ENCODE assay signal across 16 cellular contexts in genomic region chr9:111034573-111035539, GRCh38. TPM values are rescaled to one million over a fixed set of nuclear protein-coding genes. Genes with fewer than 3 reads are reported as not detected.
A peak's percentile ranks its signal among the peaks of the same experiment; 100 is the strongest.
DNase-seq lines count a peak whose midpoint lies in the region; ATAC-seq and TF ChIP-seq lines count a peak whose summit lies in the region.
"Had no signal": no experiment of that assay in that cellular context is flagged by ENCODE, and none has a peak within 500 bp of the region (broad histone marks: within the 10 kb centered on the region; RNA-seq: fewer than 3 reads in every experiment).

No MANE protein-coding gene starts in this region.

- CTCF ChIA-PET in MCF 10A (lab: Yijun Ruan, JAX): interaction anchor here (0.6 kb wide), 1 partner anchor 194 kb away, joined by 3 read pairs; no protein-coding TSS in a partner anchor
- CTCF ChIA-PET in mammary epithelial cell (lab: Charles Lee; ENCODE audit: low non-redundant PET): no interaction called here

- H3K4me2 ChIP-seq in mammary epithelial cell (ENCODE audit: insufficient read depth, low read depth, low read length): no peak overlapping the region
- H3K4me2 ChIP-seq: KMS-11 had no signal

- H3K27ac ChIP-seq in mammary epithelial cell (ENCODE audit: insufficient read depth, low read depth, low read length) (no peak overlapping the region), caudate nucleus (ENCODE audit: low read depth, low read length) (peak overlapping the region; percentile 80)
- H3K27ac ChIP-seq: KMS-11, WERI-Rb-1 had no signal

- H3K4me1 ChIP-seq in mammary epithelial cell (ENCODE audit: insufficient read depth, low read length): peaks cover 13% of the 10 kb centered on the region

- H3K9ac ChIP-seq in mammary epithelial cell (ENCODE audit: insufficient read depth, low read length): no peak overlapping the region
- H3K9ac ChIP-seq: KMS-11 had no signal

- no peaks in the 10 kb centered on the region for H4K20me1 ChIP-seq in mammary epithelial cell (ENCODE audit: insufficient read depth, low read length)

- no peak for ATAC-seq in HG03432 (IDR thresholded peaks at IDR 0.05; ENCODE audit: unreplicated experiment)
- ATAC-seq in HG03565 (IDR thresholded peaks at IDR 0.05; ENCODE audit: unreplicated experiment): no peak
- ATAC-seq: sciatic nerve had no signal

- POLR2A ChIA-PET in MCF 10A (lab: Yijun Ruan, JAX): no interaction called here

- no peak overlapping the region for H2AFZ ChIP-seq in mammary epithelial cell (ENCODE audit: low read depth, low read length)

- in situ Hi-C loops in mammary epithelial cell (cut with MboI; ENCODE audit: low sequenced_read_pairs in 2 of 2): no loop called here

- peak; percentile 37 for DNase-seq in MCF 10A (ENCODE audit: unreplicated experiment)
- DNase-seq in mammary epithelial cell: no peak
- DNase-seq in caudate nucleus (lab: John Stamatoyannopoulos, UW): peak in 3 of 61 donors; percentile 8 to 14 (median 12)
- no peak for DNase-seq in type B pancreatic cell (ENCODE audit: extremely low spot score, unreplicated experiment)
- no peak for DNase-seq in cerebellar nuclear complex (lab: John Stamatoyannopoulos, UW)
- DNase-seq: activated CD8-positive, alpha-beta memory T cell treated with anti-CD3 and anti-CD28 coated beads, Interleukin-2, amount 50 U/mL, for 4 hours; islet precursor cell; NCI-H2029; NCI-H774; WERI-Rb-1 had no signal

- no peaks in the 10 kb centered on the region for H3K9me3 Mint-ChIP-seq in MCF 10A (ENCODE audit: unreplicated experiment)
- H3K9me3 Mint-ChIP-seq in nephron: peaks cover 3% of the 10 kb centered on the region
- peaks cover 5% of the 10 kb centered on the region for H3K9me3 Mint-ChIP-seq in type B pancreatic cell

- H3K27me3 Mint-ChIP-seq in MCF 10A (ENCODE audit: insufficient read depth, unreplicated experiment): no peaks in the 10 kb centered on the region
- H3K27me3 Mint-ChIP-seq in nephron (ENCODE audit: low read depth): no peaks in the 10 kb centered on the region
- H3K27me3 Mint-ChIP-seq in type B pancreatic cell: peaks cover 30% of the 10 kb centered on the region

- H3K4me3 ChIP-seq in mammary epithelial cell (replicated peaks in 1 of 3; ENCODE audit: insufficient read depth in 1 of 3, low read depth in 2 of 3, low read length in 3 of 3): no peak overlapping the region

- no peak overlapping the region for H3K27ac Mint-ChIP-seq in MCF 10A (ENCODE audit: low read depth, unreplicated experiment)
- H3K27ac Mint-ChIP-seq in nephron: peak overlapping the region; percentile 31 to 90 (median 48)
- no peak overlapping the region for H3K27ac Mint-ChIP-seq in type B pancreatic cell
- H3K27ac Mint-ChIP-seq: activated naive CD8-positive, alpha-beta T cell had no signal

- H3K36me3 Mint-ChIP-seq in MCF 10A (ENCODE audit: insufficient read depth, unreplicated experiment): no peaks in the 10 kb centered on the region
- peaks cover 7% of the 10 kb centered on the region for H3K36me3 Mint-ChIP-seq in nephron (ENCODE audit: low read depth)
- H3K36me3 Mint-ChIP-seq in type B pancreatic cell: peaks cover 12% of the 10 kb centered on the region
- H3K36me3 Mint-ChIP-seq: activated naive CD8-positive, alpha-beta T cell had no signal

- peaks cover 84% of the 10 kb centered on the region for H3K79me2 ChIP-seq in mammary epithelial cell (ENCODE audit: insufficient read depth, low read length)

- no peak for TF ChIP-seq CTCF in MCF 10A (IDR thresholded peaks at IDR 0.05; ENCODE audit: unreplicated experiment)
- TF ChIP-seq CTCF in mammary epithelial cell (conservative IDR thresholded peaks at IDR 0.05 in 1 of 2, IDR thresholded peaks at IDR 0.05 in 1 of 2; ENCODE audit: extremely low read depth in 1 of 2, insufficient read depth in 1 of 2, low read depth in 1 of 2, low read length in 2 of 2): no peak
- no peak for TF ChIP-seq CTCF in nephron (IDR thresholded peaks at IDR 0.05; ENCODE audit: unreplicated experiment in 3 of 3)
- no peak for TF ChIP-seq CTCF in type B pancreatic cell (conservative IDR thresholded peaks at IDR 0.05)

- 91% methylated on average over 13 of the region's 13 CpGs for WGBS in mammary epithelial cell (ENCODE audit: low coverage, missing lambda C conversion rate)

- peaks cover 12% of the 10 kb centered on the region for H3K4me1 Mint-ChIP-seq in MCF 10A (ENCODE audit: insufficient read depth, unreplicated experiment)
- H3K4me1 Mint-ChIP-seq in nephron: peaks cover 49% of the 10 kb centered on the region
- H3K4me1 Mint-ChIP-seq in type B pancreatic cell (ENCODE audit: unreplicated experiment): peaks cover 47% of the 10 kb centered on the region

- no peaks in the 10 kb centered on the region for H3K9me3 ChIP-seq in mammary epithelial cell (replicated peaks; ENCODE audit: insufficient read depth, low read length)

- BruUV-seq in MCF 10A (replicated peaks; lab: Mats Ljungman, UMichigan): no TSS peak
- BruUV-seq in mammary epithelial cell (replicated peaks; lab: Mats Ljungman, UMichigan): no TSS peak

- intact Hi-C loops in MCF 10A (cut with micrococcal nuclease): loop anchor here (5.0 kb wide), 2 partner anchors 262 to 393 kb away; no protein-coding TSS in a partner anchor
- intact Hi-C loops in mammary epithelial cell (cut with micrococcal nuclease): loop anchor here (5.0 kb wide), 2 partner anchors 123 to 288 kb away; no protein-coding TSS in a partner anchor

- no peak overlapping the region for H3K4me3 Mint-ChIP-seq in MCF 10A (ENCODE audit: unreplicated experiment)
- H3K4me3 Mint-ChIP-seq in nephron: peak overlapping the region; percentile 89 to 91 (median 89)
- peak overlapping the region; percentile 89 for H3K4me3 Mint-ChIP-seq in type B pancreatic cell
- H3K4me3 Mint-ChIP-seq: activated naive CD8-positive, alpha-beta T cell had no signal

- dilution Hi-C loops in mammary epithelial cell (cut with HindIII; ENCODE audit: low sequenced_read_pairs): no loop called here

- no peaks in the 10 kb centered on the region for H3K36me3 ChIP-seq in mammary epithelial cell (ENCODE audit: insufficient read depth, low read length)
- H3K36me3 ChIP-seq: WERI-Rb-1 had no signal

- H3K27me3 ChIP-seq in mammary epithelial cell (ENCODE audit: insufficient read depth, low read length): no peaks in the 10 kb centered on the region

RNA-seq across cellular contexts. Expression of gene LPAR1, which starts 3.4 kb away (rescaled TPM):
- total RNA-seq in MCF 10A (2022): 0.21 and 0.47 TPM in 2 replicates
- 10 to 100 TPM; 20.4 to 20.8 TPM for total RNA-seq in mammary epithelial cell
- polyA plus RNA-seq in mammary epithelial cell: 29.7 TPM
- polyA minus RNA-seq in mammary epithelial cell: 66.6 TPM
- 15.3 and 32.8 TPM in 2 replicates for total RNA-seq in type B pancreatic cell (ENCODE audit: low replicate concordance)

Comparison
In these comparisons a context has a peak if more than half of its experiments do, and no peak if none do; other contexts are left out.
1. RNA of gene LPAR1, which starts 3.4 kb away (total RNA-seq): 15.3 to 32.8 TPM in type B pancreatic cell and 20.4 to 20.8 TPM in mammary epithelial cell; 0.21 to 0.47 TPM in MCF 10A; every median in the first group is over 10 times any median in the second.
2. H3K27ac Mint-ChIP-seq: peak in nephron (3 of 3); none in MCF 10A (single experiment) and type B pancreatic cell (single experiment).